1 cellular context compared by ENCODE assay signal in genomic region chr5:135491552-135492318, GRCh38.
TF ChIP-seq lines count a peak whose summit lies in the region.

No MANE protein-coding gene starts in this region.

TF ChIP-seq in endothelial cell of umbilical vein, 7 proteins besides CTCF, POLR2A, EP300 and RAD21:
- TF ChIP-seq POLR2AphosphoS5 (IDR thresholded peaks at IDR 0.05; ENCODE audit: insufficient read depth, low read depth, low read length), result no peak
- TF ChIP-seq EZH2 (IDR thresholded peaks at IDR 0.05; ENCODE audit: borderline replicate concordance, low read depth, low read length, severe bottlenecking), result peak; percentile 2
- no peak for TF ChIP-seq GATA2 (IDR thresholded peaks at IDR 0.05; ENCODE audit: insufficient read depth, insufficient read length, low read depth, low read length)
- TF ChIP-seq JUN (IDR thresholded peaks at IDR 0.05; ENCODE audit: borderline replicate concordance, insufficient read depth, insufficient read length, low read depth), result no peak
- TF ChIP-seq FOS (IDR thresholded peaks at IDR 0.05; ENCODE audit: borderline replicate concordance, insufficient read depth, low read length), result no peak
- TF ChIP-seq, protein P1, sequence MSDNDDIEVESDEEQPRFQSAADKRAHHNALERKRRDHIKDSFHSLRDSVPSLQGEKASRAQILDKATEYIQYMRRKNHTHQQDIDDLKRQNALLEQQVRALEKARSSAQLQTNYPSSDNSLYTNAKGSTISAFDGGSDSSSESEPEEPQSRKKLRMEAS (IDR thresholded peaks at IDR 0.05; ENCODE audit: insufficient read depth, insufficient read length), result no peak
- no peak for TF ChIP-seq MYC (IDR thresholded peaks at IDR 0.05; ENCODE audit: low read depth, low read length)
TF ChIP-seq in endothelial cell of umbilical vein: peak in this region for 1.
